Comparison of ENCODE assay signal across 11 cellular contexts in genomic region chr15:48796930-48797329, GRCh38. TPM values are rescaled to one million over a fixed set of nuclear protein-coding genes. Genes with fewer than 3 reads are reported as not detected.
DNase-seq lines count a peak whose midpoint lies in the region; ATAC-seq, FAIRE-seq and TF ChIP-seq lines count a peak whose summit lies in the region.
"Had no signal": no experiment of that assay in that cellular context is flagged by ENCODE, and none has a peak within 500 bp of the region (broad histone marks: within the 10 kb centered on the region; RNA-seq: fewer than 3 reads in every experiment).

No MANE protein-coding gene starts in this region.

- intact Hi-C loops in CD4-positive, alpha-beta T cell (cut with DNase I, micrococcal nuclease) = no loop called here
- intact Hi-C loops in Caco-2 (cut with micrococcal nuclease; ENCODE audit: unreplicated experiment) = no loop called here

- H3K4me1 ChIP-seq in Caco-2 (peaks cover 12% of the 10 kb centered on the region), foreskin keratinocyte (no peaks in the 10 kb centered on the region)

- peaks cover 13% of the 10 kb centered on the region for H3K4me1 Mint-ChIP-seq in CD4-positive, alpha-beta T cell (ENCODE audit: low read depth)
- no peaks in the 10 kb centered on the region for H3K4me1 Mint-ChIP-seq in Caco-2 (ENCODE audit: low read depth, unreplicated experiment)

- H3K4me3 ChIP-seq in kidney epithelial cell (ENCODE audit: low read depth, low read length) = no peak overlapping the region
- H3K4me3 ChIP-seq in Caco-2 (ENCODE audit: low read depth, low read length) = no peak overlapping the region

- no peaks in the 10 kb centered on the region for H3K27me3 Mint-ChIP-seq in CD4-positive, alpha-beta T cell
- H3K27me3 Mint-ChIP-seq in Caco-2 (ENCODE audit: insufficient read depth, unreplicated experiment) = no peaks in the 10 kb centered on the region
- H3K27me3 Mint-ChIP-seq: stimulated activated naive CD8-positive, alpha-beta T cell treated with anti-CD3 and anti-CD28 coated beads, Interleukin-15, Interleukin-2, amounts not matched to agents 100 ng/mL and 50 ng/mL, for 24 hours had no signal

- no peak for TF ChIP-seq CTCF in CD4-positive, alpha-beta T cell (IDR thresholded peaks at IDR 0.05)
- TF ChIP-seq CTCF in kidney epithelial cell (IDR thresholded peaks at IDR 0.05; ENCODE audit: insufficient read depth, low read length, poor library complexity, severe bottlenecking) (no peak), Caco-2 (IDR thresholded peaks at IDR 0.05; ENCODE audit: insufficient read depth in 1 of 2, low read depth in 1 of 2, low read length in 1 of 2, severe bottlenecking in 1 of 2, unreplicated experiment in 1 of 2) (no peak), foreskin keratinocyte (conservative IDR thresholded peaks at IDR 0.05) (no peak)

- no peaks in the 10 kb centered on the region for H3K27me3 ChIP-seq in CD4-positive, alpha-beta T cell (ENCODE audit: control insufficient read depth, insufficient read depth, low read length)
- H3K27me3 ChIP-seq in kidney epithelial cell (ENCODE audit: control insufficient read depth, insufficient read depth, low read length) (no peaks in the 10 kb centered on the region), Caco-2 (replicated peaks; ENCODE audit: control insufficient read depth, insufficient read depth, low read length) (no peaks in the 10 kb centered on the region), foreskin keratinocyte (no peaks in the 10 kb centered on the region)

- ATAC-seq in CD4-positive, alpha-beta T cell (ENCODE audit: poor library complexity) = peak; percentile 32
- ATAC-seq in GM19463 (IDR thresholded peaks at IDR 0.05; ENCODE audit: unreplicated experiment) (peak; percentile 69), foreskin keratinocyte (no peak)

- no TSS peak for BruUV-seq in Caco-2 (replicated peaks; lab: Mats Ljungman, UMichigan)

- no peaks in the 10 kb centered on the region for H3K9me3 ChIP-seq in CD4-positive, alpha-beta T cell (ENCODE audit: control insufficient read depth, low read length)
- H3K9me3 ChIP-seq in Caco-2 = no peaks in the 10 kb centered on the region

- H3K27ac Mint-ChIP-seq in CD4-positive, alpha-beta T cell = no peak overlapping the region
- no peak overlapping the region for H3K27ac Mint-ChIP-seq in Caco-2 (ENCODE audit: unreplicated experiment)
- H3K27ac Mint-ChIP-seq: stimulated activated naive CD8-positive, alpha-beta T cell treated with anti-CD3 and anti-CD28 coated beads, Interleukin-15, Interleukin-2, amounts not matched to agents 100 ng/mL and 50 ng/mL, for 24 hours had no signal

- FAIRE-seq in RCC 7860 (lab: Jason Lieb, UNC) = peak; percentile 96

- DNase-seq in CD4-positive, alpha-beta T cell = no peak
- DNase-seq in RCC 7860 (ENCODE audit: low spot score) = peak; percentile 70
- DNase-seq in kidney epithelial cell (ENCODE audit: low read depth) = peak; percentile 81
- DNase-seq in Caco-2 = no peak
- DNase-seq in HEK293T (ENCODE audit: extremely low spot score) = no peak
- DNase-seq in foreskin keratinocyte = no peak
- no peak for DNase-seq in C1 segment of cervical spinal cord (lab: John Stamatoyannopoulos, UW)
- DNase-seq: H7, head of caudate nucleus had no signal

- CTCF ChIA-PET in CD4-positive, alpha-beta T cell (lab: Charles Lee) = interaction anchor here (1.4 kb wide), 1 partner anchor 12 kb away, joined by 4 read pairs; no protein-coding TSS in a partner anchor
- CTCF ChIA-PET in Caco-2 (lab: Charles Lee) = no interaction called here
- CTCF ChIA-PET in HEK293T (lab: Yijun Ruan, JAX) = no interaction called here

- H3K36me3 Mint-ChIP-seq in CD4-positive, alpha-beta T cell (ENCODE audit: low read depth) = peaks cover 43% of the 10 kb centered on the region
- H3K36me3 Mint-ChIP-seq in Caco-2 (ENCODE audit: insufficient read depth, unreplicated experiment) = peaks cover 15% of the 10 kb centered on the region

- POLR2A ChIA-PET in CD4-positive, alpha-beta T cell (lab: Charles Lee) = no interaction called here
- POLR2A ChIA-PET in Caco-2 (lab: Charles Lee) = no interaction called here
- POLR2A ChIA-PET in HEK293T (lab: Yijun Ruan, JAX) = no interaction called here

- H3K9me3 Mint-ChIP-seq in CD4-positive, alpha-beta T cell = no peaks in the 10 kb centered on the region
- no peaks in the 10 kb centered on the region for H3K9me3 Mint-ChIP-seq in Caco-2 (ENCODE audit: unreplicated experiment)
- H3K9me3 Mint-ChIP-seq: stimulated activated naive CD8-positive, alpha-beta T cell treated with anti-CD3 and anti-CD28 coated beads, Interleukin-15, Interleukin-2, amounts not matched to agents 100 ng/mL and 50 ng/mL, for 24 hours had no signal

- H3K36me3 ChIP-seq in kidney epithelial cell (ENCODE audit: control insufficient read depth, insufficient read depth, low read length) (no peaks in the 10 kb centered on the region), Caco-2 (ENCODE audit: control insufficient read depth, insufficient read depth, low read length) (no peaks in the 10 kb centered on the region)

- no peak overlapping the region for H3K4me3 Mint-ChIP-seq in CD4-positive, alpha-beta T cell
- H3K4me3 Mint-ChIP-seq in Caco-2 (ENCODE audit: unreplicated experiment) = no peak overlapping the region
- H3K4me3 Mint-ChIP-seq: stimulated activated naive CD8-positive, alpha-beta T cell treated with anti-CD3 and anti-CD28 coated beads, Interleukin-15, Interleukin-2, amounts not matched to agents 100 ng/mL and 50 ng/mL, for 24 hours had no signal

- no peak overlapping the region for H3K27ac ChIP-seq in CD4-positive, alpha-beta T cell (ENCODE audit: low read depth, low read length)
- no peak overlapping the region for H3K27ac ChIP-seq in foreskin keratinocyte

TF ChIP-seq in HEK293T, 16 proteins besides CTCF, POLR2A, EP300 and RAD21:
- TF ChIP-seq FOXM1 (IDR thresholded peaks at IDR 0.05; ENCODE audit: borderline replicate concordance) (no peak), ZNF384 (IDR thresholded peaks at IDR 0.05) (no peak), ARNT (IDR thresholded peaks at IDR 0.05) (no peak), LEF1 (IDR thresholded peaks at IDR 0.05; ENCODE audit: borderline replicate concordance) (no peak), FOXK2 (IDR thresholded peaks at IDR 0.05) (no peak), FOXA1 (IDR thresholded peaks at IDR 0.05) (no peak), NFRKB (IDR thresholded peaks at IDR 0.05) (no peak)

RNA-seq across cellular contexts. Expression of gene CEP152, which starts 13.9 kb away (rescaled TPM):
- total RNA-seq in CD4-positive, alpha-beta T cell = 1 to 10 TPM; 5.2 to 6.3 TPM
- total RNA-seq in kidney epithelial cell (2.5 and 3.2 TPM in 2 replicates), Caco-2 (2022) (14.2 and 16.5 TPM in 2 replicates), foreskin keratinocyte (7.9 and 8.6 TPM in 2 replicates)
- 1.4 and 1.7 TPM in 2 replicates for polyA plus RNA-seq in foreskin keratinocyte

Comparison
In these comparisons a context has a peak if more than half of its experiments do, and no peak if none do; other contexts are left out.
1. DNase-seq: peak in RCC 7860 (single experiment) and kidney epithelial cell (single experiment); none in CD4-positive, alpha-beta T cell (0 of 10), Caco-2 (0 of 2), HEK293T (single experiment), foreskin keratinocyte (0 of 2) and C1 segment of cervical spinal cord (0 of 14).